Comparison of ENCODE assay signal across 29 cellular contexts in genomic region chr9:18989865-18990264, GRCh38. TPM values are rescaled to one million over a fixed set of nuclear protein-coding genes. Genes with fewer than 3 reads are reported as not detected.
"Had no signal": no experiment of that assay in that cellular context is flagged by ENCODE, and none has a peak within 500 bp of the region (broad histone marks: within the 10 kb centered on the region; RNA-seq: fewer than 3 reads in every experiment).

No MANE protein-coding gene starts in this region.

- H3K4me1 ChIP-seq: breast epithelium had no signal

- H3K9me3 Mint-ChIP-seq: activated CD8-positive, alpha-beta T cell treated with anti-CD3 and anti-CD28 coated beads for 36 hours; activated naive CD8-positive, alpha-beta T cell treated with anti-CD3 and anti-CD28 coated beads, Interleukin-2, amount 10 ng/mL, durations not matched to agents 7 days and 5 days had no signal

- H3K4me3 Mint-ChIP-seq: activated CD4-positive, alpha-beta T cell treated with anti-CD3 and anti-CD28 coated beads for 36 hours; activated CD8-positive, alpha-beta T cell treated with anti-CD3 and anti-CD28 coated beads for 36 hours; activated naive CD8-positive, alpha-beta T cell treated with anti-CD3 and anti-CD28 coated beads, Interleukin-2, amount 10 ng/mL, durations not matched to agents 7 days and 5 days had no signal

- H3K4me2 ChIP-seq: SK-N-SH had no signal

- H3K4me1 Mint-ChIP-seq: activated CD4-positive, alpha-beta T cell treated with anti-CD3 and anti-CD28 coated beads for 36 hours; activated naive CD8-positive, alpha-beta T cell treated with anti-CD3 and anti-CD28 coated beads, Interleukin-2, amount 10 ng/mL, durations not matched to agents 7 days and 5 days had no signal

- H3K27me3 Mint-ChIP-seq: activated CD4-positive, alpha-beta T cell treated with anti-CD3 and anti-CD28 coated beads for 36 hours; activated CD8-positive, alpha-beta T cell treated with anti-CD3 and anti-CD28 coated beads for 36 hours had no signal

- H3K27ac ChIP-seq: breast epithelium, SJCRH30, WERI-Rb-1 had no signal

- H3K9me2 ChIP-seq: SK-N-SH had no signal

- H3K4me3 ChIP-seq: breast epithelium, SJCRH30 had no signal

- H3K9ac ChIP-seq: SK-N-SH had no signal

- H3K9me3 ChIP-seq: breast epithelium, SJCRH30, SK-N-SH had no signal

- H3K27ac Mint-ChIP-seq: activated CD4-positive, alpha-beta T cell treated with anti-CD3 and anti-CD28 coated beads for 36 hours; activated CD8-positive, alpha-beta T cell treated with anti-CD3 and anti-CD28 coated beads for 36 hours; activated naive CD8-positive, alpha-beta T cell treated with anti-CD3 and anti-CD28 coated beads, Interleukin-2, amount 10 ng/mL, durations not matched to agents 7 days and 5 days had no signal

- H3K36me3 ChIP-seq: breast epithelium, SJCRH30, WERI-Rb-1 had no signal

- ATAC-seq: activated CD4-positive, alpha-beta T cell treated with anti-CD3 and anti-CD28 coated beads for 36 hours; activated CD8-positive, alpha-beta T cell treated with anti-CD3 and anti-CD28 coated beads for 36 hours; Panc1; Right ventricle myocardium inferior had no signal

- DNase-seq: activated CD4-positive, alpha-beta T cell treated with anti-CD3 and anti-CD28 coated beads for 36 hours; activated CD4-positive, alpha-beta T cell treated with anti-CD3 and anti-CD28 coated beads, Interleukin-2, amount 50 U/mL, for 1 hour; activated CD8-positive, alpha-beta memory T cell treated with anti-CD3 and anti-CD28 coated beads, Interleukin-2, amount 50 U/mL, for 4 hours; activated CD8-positive, alpha-beta T cell treated with anti-CD3 and anti-CD28 coated beads for 36 hours; activated naive CD4-positive, alpha-beta T cell treated with anti-CD3 and anti-CD28 coated beads, Interleukin-2, amount 50 U/mL, for 16 hours; activated naive CD8-positive, alpha-beta T cell treated with anti-CD3 and anti-CD28 coated beads, Interleukin-2, amount 10 ng/mL, durations not matched to agents 7 days and 5 days; aorta; caudate nucleus; Kasumi-1; KBM-7; NCI-H1092 treated with DMSO at 0.1 percent for 48 hours; NCI-H1436; NCI-H1694 treated with DMSO at 0.1 percent for 48 hours; NCI-H2029 treated with DMSO at 0.1 percent for 48 hours; NCI-H2227 treated with DMSO at 0.1 percent for 48 hours; NCI-H510A; NCI-H748 treated with DMSO at 0.1 percent for 48 hours; NK-92 treated with Interleukin-12 subunit alpha and Interleukin-12 subunit beta, amount 100 ng/mL, for 24 hours; OCI-M1; RPMI8226; SJCRH30; SK-N-SH; T-helper 1 cell; WERI-Rb-1 had no signal

- H3K27me3 ChIP-seq: breast epithelium, SJCRH30 had no signal

- H3K36me3 Mint-ChIP-seq: activated naive CD8-positive, alpha-beta T cell treated with anti-CD3 and anti-CD28 coated beads, Interleukin-2, amount 10 ng/mL, durations not matched to agents 7 days and 5 days had no signal

RNA-seq across cellular contexts. Expression of gene SAXO1, which starts 43.1 kb away (rescaled TPM):
- total RNA-seq: MCF 10A; Right ventricle myocardium inferior; SJCRH30; T-helper 2 cell treated with Interferon-gamma antibody and Interleukin-4, amounts not matched to agents 100 ng/mL and 5 ng/mL, for 36 hours had no signal
- polyA plus RNA-seq: aorta had no signal
